Comparison of ENCODE assay signal across 9 cellular contexts in the genomic region with DNA sequence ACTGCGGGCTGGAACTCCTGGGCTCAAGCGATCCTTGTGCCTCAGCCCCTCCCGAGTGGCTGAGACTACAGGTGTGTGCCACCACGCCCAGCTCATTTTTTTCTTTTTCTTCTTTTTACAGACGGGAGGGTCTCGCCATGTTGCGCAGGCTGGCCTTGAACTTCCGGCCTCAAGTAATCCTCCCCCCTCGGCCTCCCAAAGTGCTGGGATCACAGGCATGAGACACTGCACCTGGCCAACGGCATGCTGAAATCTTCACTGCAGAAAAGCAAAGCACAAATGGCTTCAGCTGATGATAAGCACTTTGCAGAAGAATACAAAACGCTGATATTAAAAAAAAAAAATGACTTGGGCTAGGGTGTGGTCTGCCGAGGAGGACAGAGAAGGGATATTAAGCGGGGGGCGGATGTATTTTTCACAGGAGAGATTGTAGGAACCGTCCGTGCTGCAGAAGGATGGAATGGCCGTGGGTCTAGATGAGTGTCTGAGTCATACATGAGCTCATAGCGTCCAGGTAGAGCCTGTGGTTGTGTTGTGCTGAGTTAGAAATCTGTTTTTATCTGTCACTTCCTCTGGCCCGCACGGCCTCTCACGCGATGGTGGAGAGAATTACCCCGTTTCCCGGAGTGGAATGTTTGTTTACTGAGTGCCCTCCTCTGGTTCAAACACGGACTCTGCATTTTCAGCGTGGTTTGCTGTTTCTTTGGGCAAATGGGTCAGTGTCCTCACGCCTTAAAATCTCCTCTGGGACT. TPM values are rescaled to one million over a fixed set of nuclear protein-coding genes. Genes with fewer than 3 reads are reported as not detected.
DNase-seq lines count a peak whose midpoint lies in the region; ATAC-seq and TF ChIP-seq lines count a peak whose summit lies in the region.
"Had no signal": no experiment of that assay in that cellular context is flagged by ENCODE, and none has a peak within 500 bp of the region (broad histone marks: within the 10 kb centered on the region; RNA-seq: fewer than 3 reads in every experiment).

No MANE protein-coding gene starts in this region.

- peaks cover 17% of the 10 kb centered on the region; the same call in 1 of the 2 replicates for H3F3A ChIP-seq in PC-9 (ENCODE audit: insufficient read depth, low read depth)

- peak overlapping the region; percentile 71; the same call in 1 of the 2 replicates for H2AFZ ChIP-seq in PC-9

- no peaks in the 10 kb centered on the region for H3K79me2 ChIP-seq in PC-9 (ENCODE audit: low read depth)

- no peak for TF ChIP-seq CTCF in PC-9 (conservative IDR thresholded peaks at IDR 0.05)

- peak in 1 of 2 experiments; percentile 73 for DNase-seq in PC-9
- peak; percentile 70 for DNase-seq in activated effector memory CD4-positive, alpha-beta T cell treated with Interleukin-2 at 50 U/mL for 16 hours
- DNase-seq in stimulated activated CD4-positive, alpha-beta T cell treated with anti-CD3 and anti-CD28 coated beads, Interleukin-15, amount 100 ng/mL, for 48 hours (ENCODE audit: low read depth in 2 of 2), result peak; percentile 37 to 48
- no peak for DNase-seq in GDM1 (lab: John Stamatoyannopoulos, UW)

- H3K4me1 ChIP-seq in PC-9 (replicated peaks; ENCODE audit: insufficient read depth), result 0 out of 2 replicates have a peak, but pooled peaks cover 11% of the 10 kb centered on the region

- H3K9me3 ChIP-seq in PC-9 (ENCODE audit: insufficient read depth, low read depth), result no peaks in the 10 kb centered on the region

- ATAC-seq in GM18511 (IDR thresholded peaks at IDR 0.05; ENCODE audit: unreplicated experiment), result peak; percentile 56
- ATAC-seq in HG02759 (IDR thresholded peaks at IDR 0.05; ENCODE audit: unreplicated experiment), result peak; percentile 73
- no peak for ATAC-seq in HG03457 (IDR thresholded peaks at IDR 0.05; ENCODE audit: unreplicated experiment)
- no peak for ATAC-seq in HG02763 (IDR thresholded peaks at IDR 0.05; ENCODE audit: unreplicated experiment)

- H3K27me3 ChIP-seq in PC-9 (ENCODE audit: insufficient read depth, low read depth), result no peaks in the 10 kb centered on the region

- peak overlapping the region; percentile 73 for H3K4me2 ChIP-seq in PC-9

- H3K36me3 ChIP-seq in PC-9 (ENCODE audit: low read depth), result no peaks in the 10 kb centered on the region

- intact Hi-C loops in PC-9 (cut with micrococcal nuclease; ENCODE audit: unreplicated experiment), result loop anchor here (5.0 kb wide), 1 partner anchor 341 kb away; no protein-coding TSS in a partner anchor

- CTCF ChIA-PET in PC-9 (lab: Charles Lee), result no interaction called here

- H3K4me3 ChIP-seq in PC-9, result no peak overlapping the region; the same call in 1 of the 2 replicates

- POLR2A ChIA-PET in PC-9 (lab: Charles Lee; ENCODE audit: unreplicated experiment), result no interaction called here

- no peaks in the 10 kb centered on the region for H4K20me1 ChIP-seq in PC-9 (ENCODE audit: insufficient read depth)

- no TSS peak for BruUV-seq in PC-9 (replicated peaks; lab: Mats Ljungman, UMichigan)

- H3K9me2 ChIP-seq in PC-9 (ENCODE audit: insufficient read depth), result no peaks in the 10 kb centered on the region

- no peak overlapping the region for H3K27ac ChIP-seq in PC-9

RNA-seq across cellular contexts. Expression of a gene that starts 8.5 kb away (rescaled TPM):
- 28.3 and 29.2 TPM in 2 replicates for total RNA-seq in PC-9 (2021)

RNA-seq across cellular contexts. Expression of a gene that starts 32.0 kb away (rescaled TPM):
- not detected in 2 replicates for total RNA-seq in PC-9 (2021)
- total RNA-seq: liver had no signal

RNA-seq across cellular contexts. Expression of a gene that starts 45.9 kb away (rescaled TPM):
- total RNA-seq in PC-9 (2021), result not detected in 2 replicates

Comparison
In these comparisons a context has a peak if more than half of its experiments do, and no peak if none do; other contexts are left out.
1. ATAC-seq: peak in GM18511 (single experiment) and HG02759 (single experiment); none in HG03457 (single experiment) and HG02763 (single experiment).